3 cellular contexts compared by ENCODE assay signal in the genomic region with DNA sequence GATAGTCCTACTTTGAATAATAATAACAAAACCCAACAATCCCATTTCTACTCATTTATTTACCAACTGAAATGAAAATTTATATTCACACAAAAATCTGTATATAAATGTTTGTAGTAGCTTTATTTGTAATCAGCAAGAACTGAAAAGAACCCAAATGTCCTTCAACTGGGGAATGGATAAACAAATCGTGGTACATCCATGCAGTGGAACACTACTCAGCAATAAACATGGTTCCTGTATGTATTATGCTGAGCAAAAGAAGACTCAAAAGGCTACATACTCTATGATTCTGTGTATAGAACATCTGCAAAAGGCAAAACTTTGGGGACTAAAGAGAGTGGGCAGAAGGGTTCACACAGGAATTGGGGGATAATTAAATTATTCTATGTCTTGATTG.
"Had no signal": no experiment of that assay in that cellular context is flagged by ENCODE, and none has a peak within 500 bp of the region (broad histone marks: within the 10 kb centered on the region; RNA-seq: fewer than 3 reads in every experiment).

No MANE protein-coding gene starts in this region.

- H3K4me3 ChIP-seq: GM12878 had no signal

- ATAC-seq: GM12878 had no signal

- DNase-seq: GDM1, GF-D8 had no signal
